In the genomic region with DNA sequence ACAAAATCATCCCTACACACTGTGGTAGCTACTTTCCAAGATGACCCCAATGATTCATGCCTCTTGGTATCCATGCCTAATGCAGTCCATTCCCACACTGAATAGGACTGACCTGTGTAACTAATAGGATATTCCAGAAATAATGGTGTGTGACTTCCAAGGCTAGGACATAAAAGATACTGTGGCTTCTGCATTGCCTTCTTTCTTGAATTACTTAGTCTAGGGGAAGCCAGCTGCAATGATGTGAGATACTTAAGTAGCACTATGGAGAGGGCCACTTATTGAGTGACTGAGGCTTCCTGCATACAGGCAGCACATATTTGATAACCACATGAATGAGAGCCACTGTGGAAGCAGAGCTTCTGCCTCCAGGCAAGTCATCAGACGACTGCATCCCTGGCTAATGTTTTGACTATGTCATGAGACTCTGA, we compare ENCODE assay signal across 14 cellular contexts. TPM values are rescaled to one million over a fixed set of nuclear protein-coding genes. Genes with fewer than 3 reads are reported as not detected.
DNase-seq lines count a peak whose midpoint lies in the region; ATAC-seq and TF ChIP-seq lines count a peak whose summit lies in the region.
"Had no signal": no experiment of that assay in that cellular context is flagged by ENCODE, and none has a peak within 500 bp of the region (broad histone marks: within the 10 kb centered on the region; RNA-seq: fewer than 3 reads in every experiment).

No MANE protein-coding gene starts in this region.

- H3K27ac Mint-ChIP-seq in CD8-positive, alpha-beta T cell, result peak overlapping the region; percentile 33
- H3K27ac Mint-ChIP-seq in HFFc6 (peak overlapping the region; percentile 58), neural progenitor cell (peak overlapping the region; percentile 92)
- peak overlapping the region; percentile 44 for H3K27ac Mint-ChIP-seq in central memory CD8-positive, alpha-beta T cell (ENCODE audit: low read depth)
- H3K27ac Mint-ChIP-seq: activated naive CD8-positive, alpha-beta T cell treated with anti-CD3 and anti-CD28 coated beads for 36 hours had no signal

- no peak for ATAC-seq in CD8-positive, alpha-beta T cell
- ATAC-seq in central memory CD8-positive, alpha-beta T cell (replicated peaks; ENCODE audit: extremely low read depth, poor library complexity, severe bottlenecking), result no peak
- ATAC-seq in HG02970 (IDR thresholded peaks at IDR 0.05; ENCODE audit: low FRiP score, unreplicated experiment) (no peak), HG02759 (IDR thresholded peaks at IDR 0.05; ENCODE audit: unreplicated experiment) (no peak)
- ATAC-seq: left cardiac atrium had no signal

- H4K20me1 ChIP-seq in neural progenitor cell (ENCODE audit: low read depth), result peaks cover 21% of the 10 kb centered on the region

- no peak overlapping the region for H2AFZ ChIP-seq in neural progenitor cell (replicated peaks)

- H3K4me1 Mint-ChIP-seq in CD8-positive, alpha-beta T cell (ENCODE audit: low read depth), result peaks cover 13% of the 10 kb centered on the region
- H3K4me1 Mint-ChIP-seq in HFFc6 (ENCODE audit: low read depth) (peaks cover 36% of the 10 kb centered on the region), neural progenitor cell (peaks cover 21% of the 10 kb centered on the region)
- peaks cover 19% of the 10 kb centered on the region for H3K4me1 Mint-ChIP-seq in central memory CD8-positive, alpha-beta T cell

- intact Hi-C loops in CD8-positive, alpha-beta T cell (cut with DNase I, micrococcal nuclease), result no loop called here

- no peak for DNase-seq in CD8-positive, alpha-beta T cell
- DNase-seq in HFFc6, result peak; percentile 85
- DNase-seq in central memory CD8-positive, alpha-beta T cell (ENCODE audit: low spot score in 2 of 2), result no peak
- DNase-seq in neural progenitor cell (ENCODE audit: low spot score), result no peak
- no peak for DNase-seq in H7
- no peak for DNase-seq in middle frontal gyrus (ENCODE audit: extremely low spot score, low spot score)
- DNase-seq: activated naive CD8-positive, alpha-beta T cell treated with anti-CD3 and anti-CD28 coated beads for 36 hours; left cardiac atrium; NCI-H1436; NCI-H524 treated with DMSO at 0.1 percent for 48 hours; RPMI8226 had no signal

- no peaks in the 10 kb centered on the region for H3K27me3 ChIP-seq in CD8-positive, alpha-beta T cell (ENCODE audit: insufficient read depth, low read length)
- H3K27me3 ChIP-seq in neural progenitor cell, result no peaks in the 10 kb centered on the region
- H3K27me3 ChIP-seq in H7 (ENCODE audit: control insufficient read depth, insufficient read depth, low read length), result no peaks in the 10 kb centered on the region

- CTCF ChIA-PET in CD8-positive, alpha-beta T cell (lab: Charles Lee), result interaction anchor here (0.7 to 1.2 kb wide), 4 partner anchors 12 to 318 kb away, joined by 3 to 4 read pairs (median 3); no protein-coding TSS in a partner anchor

- no peaks in the 10 kb centered on the region for H3K79me2 ChIP-seq in neural progenitor cell (ENCODE audit: low read depth)

- H3K4me3 Mint-ChIP-seq in CD8-positive, alpha-beta T cell, result no peak overlapping the region
- H3K4me3 Mint-ChIP-seq in HFFc6 (peak overlapping the region; percentile 18), neural progenitor cell (no peak overlapping the region)
- H3K4me3 Mint-ChIP-seq in central memory CD8-positive, alpha-beta T cell, result no peak overlapping the region
- H3K4me3 Mint-ChIP-seq: activated naive CD8-positive, alpha-beta T cell treated with anti-CD3 and anti-CD28 coated beads for 36 hours; neural crest cell had no signal

- H3K36me3 ChIP-seq in CD8-positive, alpha-beta T cell (ENCODE audit: insufficient read depth, low read length), result no peaks in the 10 kb centered on the region
- no peaks in the 10 kb centered on the region for H3K36me3 ChIP-seq in neural progenitor cell
- no peaks in the 10 kb centered on the region for H3K36me3 ChIP-seq in H7 (replicated peaks; ENCODE audit: control insufficient read depth, insufficient read depth, low read length)

- H3K9me3 ChIP-seq in CD8-positive, alpha-beta T cell (ENCODE audit: low read length), result no peaks in the 10 kb centered on the region
- no peaks in the 10 kb centered on the region for H3K9me3 ChIP-seq in neural progenitor cell (ENCODE audit: low read depth)

- H3K4me1 ChIP-seq in CD8-positive, alpha-beta T cell (ENCODE audit: insufficient read depth, low read length), result no peaks in the 10 kb centered on the region
- H3K4me1 ChIP-seq in neural progenitor cell, result peaks cover 3% of the 10 kb centered on the region

- no peak overlapping the region for H3K27ac ChIP-seq in CD8-positive, alpha-beta T cell (ENCODE audit: low read depth, low read length)
- H3K27ac ChIP-seq in neural progenitor cell, result peak overlapping the region; percentile 27

- H3K27me3 Mint-ChIP-seq in CD8-positive, alpha-beta T cell (ENCODE audit: low read depth), result no peaks in the 10 kb centered on the region
- H3K27me3 Mint-ChIP-seq in HFFc6 (ENCODE audit: insufficient read depth) (no peaks in the 10 kb centered on the region; the same call in none of the 2 replicates), neural progenitor cell (ENCODE audit: insufficient read depth, low read depth) (no peaks in the 10 kb centered on the region)
- H3K27me3 Mint-ChIP-seq in central memory CD8-positive, alpha-beta T cell, result no peaks in the 10 kb centered on the region
- H3K27me3 Mint-ChIP-seq: activated naive CD8-positive, alpha-beta T cell treated with anti-CD3 and anti-CD28 coated beads for 36 hours had no signal

- POLR2A ChIA-PET in CD8-positive, alpha-beta T cell (lab: Charles Lee), result no interaction called here

- no peak overlapping the region for H3K9ac ChIP-seq in neural progenitor cell

- TF ChIP-seq CTCF in CD8-positive, alpha-beta T cell (IDR thresholded peaks at IDR 0.05), result no peak
- TF ChIP-seq CTCF in HFFc6 (IDR thresholded peaks at IDR 0.05), result no peak
- no peak for TF ChIP-seq CTCF in neural progenitor cell (IDR thresholded peaks at IDR 0.05)

- H3K4me3 ChIP-seq in CD8-positive, alpha-beta T cell (ENCODE audit: low read depth, low read length), result no peak overlapping the region
- no peak overlapping the region for H3K4me3 ChIP-seq in neural progenitor cell
- no peak overlapping the region for H3K4me3 ChIP-seq in H7 (ENCODE audit: insufficient read depth, low read depth, low read length)

- no peaks in the 10 kb centered on the region for H3K9me3 Mint-ChIP-seq in CD8-positive, alpha-beta T cell
- H3K9me3 Mint-ChIP-seq in HFFc6 (no peaks in the 10 kb centered on the region), neural progenitor cell (no peaks in the 10 kb centered on the region)
- no peaks in the 10 kb centered on the region for H3K9me3 Mint-ChIP-seq in central memory CD8-positive, alpha-beta T cell
- H3K9me3 Mint-ChIP-seq: activated naive CD8-positive, alpha-beta T cell treated with anti-CD3 and anti-CD28 coated beads for 36 hours; neural crest cell had no signal

- no peak overlapping the region for H3K4me2 ChIP-seq in neural progenitor cell

- no peaks in the 10 kb centered on the region for H3F3A ChIP-seq in neural progenitor cell (ENCODE audit: low read depth)

- peaks cover 18% of the 10 kb centered on the region for H3K36me3 Mint-ChIP-seq in CD8-positive, alpha-beta T cell
- H3K36me3 Mint-ChIP-seq in HFFc6 (ENCODE audit: low read depth), result 0 out of 2 replicates have a peak, but pooled peaks cover 5% of the 10 kb centered on the region
- H3K36me3 Mint-ChIP-seq in central memory CD8-positive, alpha-beta T cell (ENCODE audit: insufficient read depth), result peaks cover 10% of the 10 kb centered on the region
- H3K36me3 Mint-ChIP-seq in neural progenitor cell, result peaks cover 21% of the 10 kb centered on the region

RNA-seq across cellular contexts. Expression of a gene that starts 50.1 kb away (rescaled TPM):
- total RNA-seq in CD8-positive, alpha-beta T cell, result under 1 TPM in 1 of 2 experiments, not detected in 1; 0.19 TPM
- not detected for total RNA-seq in HFFc6 (2021; fragmentation: NEBNext Ultra II Directional; extraction: Animal tissue kit (Norgen Biotek cat#: 25700))
- total RNA-seq in neural progenitor cell (ENCODE audit: low replicate concordance), result 0.22 and 0.69 TPM in 2 replicates
- 0.87 and 1.6 TPM in 2 replicates for total RNA-seq in H7 (2014; rRNA removed; shearing (Covaris generic))

Comparison
In these comparisons a context has a peak if more than half of its experiments do, and no peak if none do; other contexts are left out.
1. H3K27ac Mint-ChIP-seq: peak in every context shown above with its lines; median percentile 92 in neural progenitor cell; 58 in HFFc6; 44 in central memory CD8-positive, alpha-beta T cell; 33 in CD8-positive, alpha-beta T cell.